Comparison of ENCODE assay signal across 27 cellular contexts in genomic region chr12:79482921-79483320, GRCh38.
"Had no signal": no experiment of that assay in that cellular context is flagged by ENCODE, and none has a peak within 500 bp of the region (broad histone marks: within the 10 kb centered on the region; RNA-seq: fewer than 3 reads in every experiment).

No MANE protein-coding gene starts in this region.

- H3K36me3 ChIP-seq: brain microvascular endothelial cell, WERI-Rb-1 had no signal

- DNase-seq: activated B cell treated with CpG ODN at 0.5 μM for 24 hours; activated CD4-positive, alpha-beta T cell treated with anti-CD3 and anti-CD28 coated beads for 48 hours; activated CD4-positive, alpha-beta T cell treated with anti-CD3 and anti-CD28 coated beads, Interleukin-2, amount 50 U/mL, for 1 hour; activated CD4-positive, alpha-beta T cell treated with anti-CD3 and anti-CD28 coated beads, Interleukin-2, amount 50 U/mL, for 48 hours; activated CD8-positive, alpha-beta memory T cell treated with anti-CD3 and anti-CD28 coated beads for 24 hours; activated CD8-positive, alpha-beta T cell treated with anti-CD3 and anti-CD28 coated beads for 36 hours; activated effector memory CD4-positive, alpha-beta T cell treated with Interleukin-2 at 50 U/mL for 16 hours; activated gamma-delta T cell treated with Interleukin-2 at 50 U/mL for 16 hours; activated naive CD4-positive, alpha-beta T cell treated with anti-CD3 and anti-CD28 coated beads, Interleukin-2, amount 50 U/mL, for 16 hours; activated naive CD4-positive, alpha-beta T cell treated with Interleukin-2 at 50 U/mL for 16 hours; activated T-cell treated with anti-CD3 and anti-CD28 coated beads, Interleukin-2, amount 50 U/mL, for 4 hours; amniotic stem cell; brain microvascular endothelial cell; caudate nucleus; cortex of kidney; dermis blood vessel endothelial cell; effector CD4-positive, alpha-beta T cell; effector memory CD8-positive, alpha-beta T cell; foreskin fibroblast; head of caudate nucleus; T-helper 1 cell; T-helper 17 cell; T1000; WERI-Rb-1 had no signal

- ATAC-seq: activated CD4-positive, CD25-positive, alpha-beta regulatory T cell treated with anti-CD3 and anti-CD28 coated beads, Interleukin-2, amount 50 U/mL, for 24 hours; activated CD8-positive, alpha-beta T cell treated with anti-CD3 and anti-CD28 coated beads for 36 hours; activated T-cell treated with anti-CD3 and anti-CD28 coated beads, Interleukin-2, amount 50 U/mL, for 4 hours; activated T-helper 17 cell treated with anti-CD3 and anti-CD28 coated beads, Interleukin-2, amount 50 U/mL, for 72 hours; effector memory CD8-positive, alpha-beta T cell; T-helper 17 cell had no signal

- H3K27ac ChIP-seq: brain microvascular endothelial cell, epithelial cell of prostate, WERI-Rb-1 had no signal

- H3K27me3 ChIP-seq: brain microvascular endothelial cell had no signal
